Comparison of ENCODE assay signal across 10 cellular contexts in the genomic region with DNA sequence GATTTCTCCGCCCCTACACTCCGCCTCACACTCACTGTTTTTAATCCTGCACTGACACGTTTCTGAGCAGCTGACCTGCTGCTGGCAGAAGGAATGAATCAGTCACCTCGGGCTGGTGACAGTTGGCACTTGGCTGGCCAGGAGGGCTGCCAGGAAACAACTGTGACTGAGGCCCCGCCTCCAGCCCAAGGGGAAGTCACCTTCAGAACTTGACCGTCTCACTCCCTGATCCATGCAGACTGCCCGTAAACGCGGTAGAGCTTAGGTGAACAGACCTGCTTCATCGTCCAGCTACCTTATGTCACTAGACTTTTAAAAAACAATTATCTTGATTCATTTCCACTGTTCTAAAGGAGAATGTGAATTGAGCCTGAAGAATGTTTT.
DNase-seq lines count a peak whose midpoint lies in the region; ATAC-seq and TF ChIP-seq lines count a peak whose summit lies in the region.
"Had no signal": no experiment of that assay in that cellular context is flagged by ENCODE, and none has a peak within 500 bp of the region (broad histone marks: within the 10 kb centered on the region; RNA-seq: fewer than 3 reads in every experiment).

No MANE protein-coding gene starts in this region.

- H3K27me3 ChIP-seq in colonic mucosa (no peaks in the 10 kb centered on the region), lower lobe of right lung (ENCODE audit: low read depth) (no peaks in the 10 kb centered on the region)

- H3K36me3 ChIP-seq in colonic mucosa (no peaks in the 10 kb centered on the region), lower lobe of right lung (peaks cover 16% of the 10 kb centered on the region)
- H3K36me3 ChIP-seq: neutrophil had no signal

- ATAC-seq in lower lobe of right lung, result peak; percentile 85 to 87
- ATAC-seq: T-helper 17 cell had no signal

- intact Hi-C loops in colonic mucosa (cut with DNase I), result no loop called here
- intact Hi-C loops in lower lobe of right lung (cut with DNase I), result no loop called here

- H3K4me1 ChIP-seq in colonic mucosa, result peaks cover 9% of the 10 kb centered on the region
- peaks cover 12% of the 10 kb centered on the region for H3K4me1 ChIP-seq in lower lobe of right lung

- DNase-seq in AG08395 (ENCODE audit: low spot score) (peak; percentile 22), NCI-H1105 treated with DMSO at 0.1 percent for 48 hours (lab: John Stamatoyannopoulos, UW) (peak; percentile 6), colonic mucosa (peak; percentile 92), lower lobe of right lung (peak; percentile 81), germinal center (ENCODE audit: low spot score) (no peak), NCI-H146 treated with DMSO at 0.1 percent for 48 hours (lab: John Stamatoyannopoulos, UW; ENCODE audit: unreplicated experiment) (no peak)
- no peak for DNase-seq in stimulated activated CD4-positive, alpha-beta T cell treated with anti-CD3 and anti-CD28 coated beads, Interleukin-1b, Interleukin-23, amount 100 ng/mL, for 48 hours
- no peak for DNase-seq in activated T-cell treated with anti-CD3 and anti-CD28 coated beads, Interleukin-2, amount 50 U/mL, for 1 hour
- DNase-seq: T-helper 17 cell had no signal

- no peak for TF ChIP-seq CTCF in colonic mucosa (IDR thresholded peaks at IDR 0.05)
- TF ChIP-seq CTCF in lower lobe of right lung (IDR thresholded peaks at IDR 0.05), result no peak

- H3K27ac ChIP-seq in colonic mucosa, result peak overlapping the region; percentile 93
- no peak overlapping the region for H3K27ac ChIP-seq in lower lobe of right lung
- H3K27ac ChIP-seq: neutrophil had no signal

- peak overlapping the region; percentile 14 to 55 for H3K9ac ChIP-seq in colonic mucosa (ENCODE audit: low read depth in 2 of 2, low read length in 2 of 2)

- H3K4me3 ChIP-seq in colonic mucosa, result no peak overlapping the region
- H3K4me3 ChIP-seq in lower lobe of right lung, result no peak overlapping the region

- no peaks in the 10 kb centered on the region for H3K9me3 ChIP-seq in colonic mucosa
- no peaks in the 10 kb centered on the region for H3K9me3 ChIP-seq in lower lobe of right lung
- H3K9me3 ChIP-seq: neutrophil had no signal

Comparison
In these comparisons a context has a peak if more than half of its experiments do, and no peak if none do; other contexts are left out.
1. DNase-seq: peak in AG08395 (single experiment), NCI-H1105 treated with DMSO at 0.1 percent for 48 hours (single experiment), colonic mucosa (single experiment) and lower lobe of right lung (single experiment); none in germinal center (single experiment), stimulated activated CD4-positive, alpha-beta T cell treated with anti-CD3 and anti-CD28 coated beads, Interleukin-1b, Interleukin-23, amount 100 ng/mL, for 48 hours (single experiment), NCI-H146 treated with DMSO at 0.1 percent for 48 hours (single experiment) and activated T-cell treated with anti-CD3 and anti-CD28 coated beads, Interleukin-2, amount 50 U/mL, for 1 hour (single experiment).